In the genomic region with DNA sequence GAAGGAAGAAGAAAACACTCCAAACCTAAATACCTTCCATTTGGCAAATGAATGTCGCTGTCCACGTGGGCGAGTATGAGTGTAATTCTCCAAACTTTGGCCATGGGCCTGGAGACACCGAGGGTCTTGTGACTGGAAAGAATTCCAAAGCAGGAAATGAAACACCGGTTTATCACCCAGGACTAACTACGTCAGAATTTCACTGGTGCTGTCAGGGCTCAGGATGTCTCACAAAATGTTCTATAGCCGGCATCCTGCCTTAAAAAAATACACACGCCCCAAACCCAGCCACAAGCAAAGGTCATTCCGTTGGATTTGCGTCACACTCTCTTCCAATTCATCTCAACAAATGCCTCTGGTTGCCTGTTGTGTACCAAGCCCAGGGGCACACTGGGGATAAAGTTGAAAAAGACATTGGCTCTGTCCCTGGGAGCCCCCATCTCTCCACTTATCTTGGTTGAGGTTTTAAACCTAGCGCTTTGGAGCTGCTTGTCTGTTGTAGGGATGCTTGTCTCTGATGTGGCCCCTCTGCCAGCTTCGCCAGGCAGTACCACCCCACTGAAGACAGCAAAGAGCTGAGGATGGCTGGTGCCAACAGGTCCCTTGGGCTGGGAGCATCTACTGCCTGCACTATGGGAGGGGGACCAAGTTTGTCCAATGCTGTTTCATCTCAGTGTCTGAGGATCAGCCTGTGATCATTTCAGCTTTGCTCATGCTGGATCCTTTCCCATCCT, we compare ENCODE assay signal across 1 cellular context.
TF ChIP-seq lines count a peak whose summit lies in the region.

No MANE protein-coding gene starts in this region.

TF ChIP-seq in Ishikawa, 13 proteins besides CTCF, POLR2A, EP300 and RAD21 (continued from another document):
- TF ChIP-seq CREB1 (IDR thresholded peaks at IDR 0.05; ENCODE audit: low read depth) (no peak), NFIC (IDR thresholded peaks at IDR 0.05) (no peak)
